Comparison of ENCODE assay signal across 1 cellular context in genomic region chr17:66040402-66040801, GRCh38.
TF ChIP-seq lines count a peak whose summit lies in the region.

No MANE protein-coding gene starts in this region.

TF ChIP-seq in A549, 52 proteins besides CTCF, POLR2A, EP300 and RAD21 (continued from another document):
- TF ChIP-seq SMC3 (IDR thresholded peaks at IDR 0.05) = peak; percentile 19; the same call in 1 of the 3 replicates
